ENCODE assay signal across 8 cellular contexts in the genomic region with DNA sequence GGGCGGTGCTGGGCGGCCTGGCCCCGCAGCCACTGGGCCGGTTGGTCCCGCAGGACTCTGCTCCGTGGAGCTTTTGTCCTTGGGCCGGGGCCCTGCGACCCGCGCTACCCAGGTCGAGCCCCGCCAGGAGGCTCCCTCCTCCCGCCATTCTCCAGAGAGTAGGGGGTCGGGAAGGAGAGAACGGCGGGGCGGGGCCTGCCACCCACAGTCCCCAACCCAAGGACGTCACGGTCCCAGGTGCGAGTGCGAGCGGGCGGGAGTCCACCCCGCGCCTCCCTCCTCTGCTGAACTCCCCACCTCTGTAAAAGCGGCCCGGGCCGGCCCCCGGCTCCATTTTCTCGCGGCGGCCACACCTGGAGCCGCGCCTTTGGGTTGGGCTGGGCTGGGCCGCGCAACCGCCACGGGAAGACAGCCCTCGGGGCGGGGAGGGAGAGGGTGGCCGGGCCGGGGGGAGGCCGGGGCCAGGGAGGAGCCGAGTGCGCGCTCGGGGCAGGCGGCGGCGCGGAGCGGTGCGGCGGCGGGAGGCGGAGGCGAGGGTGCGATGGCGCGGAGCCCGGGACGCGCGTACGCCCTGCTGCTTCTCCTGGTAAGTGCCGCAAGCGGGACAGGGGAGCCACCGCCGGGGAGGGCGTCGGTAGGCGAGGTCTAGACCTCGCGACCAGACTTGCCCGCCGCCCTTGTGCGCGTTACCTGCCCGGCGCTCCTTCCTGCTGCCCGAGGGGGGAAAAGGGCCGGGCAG. TPM values are rescaled to one million over a fixed set of nuclear protein-coding genes. Genes with fewer than 3 reads are reported as not detected.
A peak's percentile ranks its signal among the peaks of the same experiment; 100 is the strongest.
DNase-seq lines count a peak whose midpoint lies in the region; ATAC-seq, FAIRE-seq and TF ChIP-seq lines count a peak whose summit lies in the region.

A gene (plus strand): TSS at position 467 of the 739 bp plus-strand sequence. CDS start 75 bp downstream, at position 542.

- ATAC-seq in GM19025 (IDR thresholded peaks at IDR 0.05; ENCODE audit: low read depth, unreplicated experiment) = peak; percentile 39
- ATAC-seq in HG03097 (IDR thresholded peaks at IDR 0.05; ENCODE audit: low FRiP score, unreplicated experiment) = peak; percentile 52
- peak; percentile 93 for ATAC-seq in Panc1

- H3K4me3 ChIP-seq in Panc1 (ENCODE audit: low read depth in 2 of 2, low read length in 2 of 2) (peak within 1 kb of the TSS; percentile 52 to 74), bronchial epithelial cell (ENCODE audit: low read depth, low read length) (peak within 1 kb of the TSS; percentile 74)

- in situ Hi-C loops in Panc1 (cut with HindIII; ENCODE audit: low pct_unique_long_range_greater_than_20kb, low sequenced_read_pairs) = no loop called here

- H3K9me3 ChIP-seq in Panc1 (ENCODE audit: control insufficient read depth, insufficient read depth, low read depth, low read length) = no peaks in the 10 kb centered on the region

- peaks cover 6% of the 10 kb centered on the region for H3K4me1 ChIP-seq in Panc1 (ENCODE audit: control insufficient read depth, insufficient read depth, low read length)

- FAIRE-seq in bronchial epithelial cell (lab: Jason Lieb, UNC) = no peak

- BruUV-seq in Panc1 (replicated peaks; lab: Mats Ljungman, UMichigan) = no TSS peak

- intact Hi-C loops in Panc1 (cut with micrococcal nuclease; ENCODE audit: unreplicated experiment) = no loop called here

- H3K27ac ChIP-seq in Panc1 (ENCODE audit: low read length) = peak within 1 kb of the TSS; percentile 34; the same call in 1 of the 2 replicates

- DNase-seq in Ammon's horn (ENCODE audit: low spot score) (peak; percentile 19), Panc1 (ENCODE audit: low read depth, low spot score) (no peak), bronchial epithelial cell (ENCODE audit: low read depth) (peak; percentile 53), kidney tubule cell (ENCODE audit: low spot score) (peak; percentile 86), HCEC 1CT (no peak)
- peak; percentile 30 for DNase-seq in stimulated activated CD8-positive, alpha-beta memory T cell treated with anti-CD3 and anti-CD28 coated beads, Interleukin-4, amount 100 ng/mL, for 48 hours

- TF ChIP-seq CTCF in Panc1 (IDR thresholded peaks at IDR 0.05) = no peak
- TF ChIP-seq CTCF in bronchial epithelial cell (IDR thresholded peaks at IDR 0.05; ENCODE audit: insufficient read depth, low read length, severe bottlenecking) = no peak

- CTCF ChIA-PET in Panc1 (lab: Charles Lee) = no interaction called here

- H3K27me3 ChIP-seq in Panc1 (ENCODE audit: control insufficient read depth, insufficient read depth, low read length) = no peaks in the 10 kb centered on the region; the same call in 1 of the 2 replicates
- no peaks in the 10 kb centered on the region for H3K27me3 ChIP-seq in bronchial epithelial cell (ENCODE audit: control insufficient read depth, insufficient read depth, low read length)

- peaks cover 4% of the 10 kb centered on the region; the same call in 1 of the 2 replicates for H3K36me3 ChIP-seq in Panc1 (ENCODE audit: control insufficient read depth, insufficient read depth, low read length)
- peaks cover 2% of the 10 kb centered on the region for H3K36me3 ChIP-seq in bronchial epithelial cell (ENCODE audit: control insufficient read depth, insufficient read depth, low read length)

- POLR2A ChIA-PET in Panc1 (lab: Charles Lee) = no interaction called here

RNA-seq across cellular contexts. Expression of the gene that starts here (rescaled TPM):
- total RNA-seq in Panc1 (2021; ENCODE audit: unreplicated experiment) (12.1 TPM), bronchial epithelial cell (91.5 and 110 TPM in 2 replicates)
- 4.8 TPM for polyA plus RNA-seq in Panc1 (2012; ENCODE audit: insufficient read length)

Comparison
In these comparisons a context has a peak if more than half of its experiments do, and no peak if none do; other contexts are left out.
1. DNase-seq: peak in Ammon's horn (single experiment), bronchial epithelial cell (single experiment), kidney tubule cell (single experiment) and stimulated activated CD8-positive, alpha-beta memory T cell treated with anti-CD3 and anti-CD28 coated beads, Interleukin-4, amount 100 ng/mL, for 48 hours (single experiment); none in Panc1 (single experiment) and HCEC 1CT (single experiment).
2. ATAC-seq: peak in every context shown above with its lines; median percentile 93 in Panc1; 52 in HG03097; 39 in GM19025.